Comparison of ENCODE assay signal across 8 cellular contexts in genomic region chr5:94024625-94025024, GRCh38.
"Had no signal": no experiment of that assay in that cellular context is flagged by ENCODE, and none has a peak within 500 bp of the region (broad histone marks: within the 10 kb centered on the region; RNA-seq: fewer than 3 reads in every experiment).

No MANE protein-coding gene starts in this region.

- H3K36me3 ChIP-seq: HAP-1 had no signal

- H3K4me3 ChIP-seq: GM23248, HAP-1 had no signal

- DNase-seq: GOT3, H7, HFFc6, KBM-7 had no signal

- ATAC-seq: HCT116, HepG2 had no signal

- H3K9me3 ChIP-seq: HAP-1 had no signal

- H3K4me1 ChIP-seq: HAP-1 had no signal
